1 cellular context compared by ENCODE assay signal in genomic region chr6:157467339-157467738, GRCh38.
TF ChIP-seq lines count a peak whose summit lies in the region.

No MANE protein-coding gene starts in this region.

TF ChIP-seq in HEK293, 187 proteins besides CTCF, POLR2A, EP300 and RAD21 (continued from another document):
- peak; percentile 95 for TF ChIP-seq ZNF518A (tag by site-specific recombination; conservative IDR thresholded peaks at IDR 0.05; ENCODE audit: low read depth)
- peak; percentile 83 for TF ChIP-seq ZNF791 (tag by site-specific recombination; IDR thresholded peaks at IDR 0.05)
- peak; percentile 44; the same call in 1 of the 2 replicates for TF ChIP-seq OVOL3 (tag by site-specific recombination; IDR thresholded peaks at IDR 0.05)
- peak; percentile 82 for TF ChIP-seq ZNF266 (tag by site-specific recombination; IDR thresholded peaks at IDR 0.05; ENCODE audit: low read depth)
- peak; percentile 82 for TF ChIP-seq ZNF223 (tag by site-specific recombination; IDR thresholded peaks at IDR 0.05)
- TF ChIP-seq ZXDB (tag by site-specific recombination; IDR thresholded peaks at IDR 0.05) = peak; percentile 61; the same call in 1 of the 2 replicates
- 0 out of 2 replicates have a peak, but pooled peaks have one; percentile 37 for TF ChIP-seq ZNF24 (tag by site-specific recombination; IDR thresholded peaks at IDR 0.05)
- peak; percentile 86; the same call in 1 of the 2 replicates for TF ChIP-seq ZNF560 (tag by site-specific recombination; IDR thresholded peaks at IDR 0.05; ENCODE audit: borderline replicate concordance)
- TF ChIP-seq ZNF629 (tag by site-specific recombination; IDR thresholded peaks at IDR 0.05) = peak; percentile 69
- TF ChIP-seq ZNF426 (tag by site-specific recombination; IDR thresholded peaks at IDR 0.05) = peak; percentile 94
- TF ChIP-seq ZNF514 (tag by site-specific recombination; IDR thresholded peaks at IDR 0.05) = peak; percentile 92; the same call in 1 of the 2 replicates
- peak; percentile 43; the same call in 1 of the 2 replicates for TF ChIP-seq KLF7 (tag by site-specific recombination; IDR thresholded peaks at IDR 0.05; ENCODE audit: borderline replicate concordance)
- peak; percentile 85 for TF ChIP-seq ZNF510 (tag by site-specific recombination; IDR thresholded peaks at IDR 0.05; ENCODE audit: insufficient replicate concordance)
- TF ChIP-seq ZNF18 (tag by site-specific recombination; IDR thresholded peaks at IDR 0.05) = peak; percentile 39; the same call in 1 of the 2 replicates
- TF ChIP-seq ZNF155 (tag by site-specific recombination; IDR thresholded peaks at IDR 0.05) = 0 out of 2 replicates have a peak, but pooled peaks have one; percentile 72
- TF ChIP-seq ZBTB8A (tag by site-specific recombination; IDR thresholded peaks at IDR 0.05) = peak; percentile 75
- peak; percentile 72 for TF ChIP-seq ZNF558 (tag by site-specific recombination; IDR thresholded peaks at IDR 0.05)
- peak; percentile 94 for TF ChIP-seq ZNF202 (tag by site-specific recombination; IDR thresholded peaks at IDR 0.05; ENCODE audit: borderline replicate concordance)
- 0 out of 2 replicates have a peak, but pooled peaks have one; percentile 39 for TF ChIP-seq ZFP37 (tag by site-specific recombination; IDR thresholded peaks at IDR 0.05)
- TF ChIP-seq ZNF19 (tag by site-specific recombination; IDR thresholded peaks at IDR 0.05; ENCODE audit: low read depth) = peak; percentile 87; the same call in 1 of the 2 replicates
- TF ChIP-seq ZBTB21 (tag by site-specific recombination; IDR thresholded peaks at IDR 0.05) = peak; percentile 56
- peak; percentile 88 for TF ChIP-seq ZNF138 (tag by site-specific recombination; IDR thresholded peaks at IDR 0.05; ENCODE audit: borderline replicate concordance)
- peak; percentile 47; the same call in 1 of the 2 replicates for TF ChIP-seq MYNN (tag by site-specific recombination; IDR thresholded peaks at IDR 0.05; ENCODE audit: borderline replicate concordance)
- TF ChIP-seq ZNF654 (tag by site-specific recombination; IDR thresholded peaks at IDR 0.05; ENCODE audit: low read depth) = peak; percentile 38; the same call in 1 of the 2 replicates
- TF ChIP-seq ZNF341 (tag by site-specific recombination; IDR thresholded peaks at IDR 0.05; ENCODE audit: low read depth) = peak; percentile 38; the same call in 1 of the 2 replicates
- peak; percentile 82 for TF ChIP-seq ZNF664 (tag by site-specific recombination; IDR thresholded peaks at IDR 0.05)
- peak; percentile 70 for TF ChIP-seq ZNF529 (tag by site-specific recombination; IDR thresholded peaks at IDR 0.05; ENCODE audit: insufficient replicate concordance)
- TF ChIP-seq AEBP2 (tag by site-specific recombination; IDR thresholded peaks at IDR 0.05; ENCODE audit: borderline replicate concordance) = peak; percentile 52; the same call in 1 of the 2 replicates
- peak; percentile 95 for TF ChIP-seq ZNF433 (tag by site-specific recombination; IDR thresholded peaks at IDR 0.05; ENCODE audit: low read depth)
- TF ChIP-seq ZNF292 (tag by site-specific recombination; IDR thresholded peaks at IDR 0.05; ENCODE audit: borderline replicate concordance, low read depth) = peak; percentile 96
- peak; percentile 81; the same call in 1 of the 2 replicates for TF ChIP-seq RBAK (tag by site-specific recombination; IDR thresholded peaks at IDR 0.05)
- peak; percentile 63; the same call in 1 of the 2 replicates for TF ChIP-seq GLI2 (tag by site-specific recombination; IDR thresholded peaks at IDR 0.05; ENCODE audit: borderline replicate concordance, low read depth)
- TF ChIP-seq ZNF530 (tag by site-specific recombination; IDR thresholded peaks at IDR 0.05; ENCODE audit: low read depth) = 0 out of 2 replicates have a peak, but pooled peaks have one; percentile 14
- TF ChIP-seq ZBTB11 (tag by site-specific recombination; conservative IDR thresholded peaks at IDR 0.05; ENCODE audit: low read depth) = peak; percentile 74
